In genomic region chr16:51121009-51121347, GRCh38 we compare ENCODE assay signal across 17 cellular contexts. TPM values are rescaled to one million over a fixed set of nuclear protein-coding genes. Genes with fewer than 3 reads are reported as not detected.
DNase-seq lines count a peak whose midpoint lies in the region; ATAC-seq and TF ChIP-seq lines count a peak whose summit lies in the region.
"Had no signal": no experiment of that assay in that cellular context is flagged by ENCODE, and none has a peak within 500 bp of the region (broad histone marks: within the 10 kb centered on the region; RNA-seq: fewer than 3 reads in every experiment).

No MANE protein-coding gene starts in this region.

- H3K9me3 ChIP-seq in GM23248 (ENCODE audit: low read depth) (no peaks in the 10 kb centered on the region), liver (ENCODE audit: control insufficient read depth in 4 of 4, low read length in 3 of 4) (no peaks in the 10 kb centered on the region), vagina (no peaks in the 10 kb centered on the region)
- H3K9me3 ChIP-seq: BE2C; BLaER1 treated with 17β-estradiol and CSF1 and Interleukin-3, amounts not matched to agents 10 nM and 100 nM; Caco-2 had no signal

- H3K9me3 Mint-ChIP-seq in naive thymus-derived CD8-positive, alpha-beta T cell, result peaks cover 0 to 12% (median 0%) of the 10 kb centered on the region in 9 donors
- H3K9me3 Mint-ChIP-seq: CD4-positive, alpha-beta T cell; CD8-positive, alpha-beta T cell had no signal

- DNase-seq in GM23248, result no peak
- no peak for DNase-seq in vagina (ENCODE audit: extremely low spot score in 2 of 2)
- DNase-seq in ecto neural progenitor cell (ENCODE audit: low spot score), result no peak
- no peak for DNase-seq in NCI-H187 treated with DMSO at 0.1 percent for 48 hours (lab: John Stamatoyannopoulos, UW)
- DNase-seq in naive thymus-derived CD8-positive, alpha-beta T cell, result no peak
- DNase-seq: 8988T; ACHN; BE2C; Calu3; CD4-positive, alpha-beta T cell; CD8-positive, alpha-beta T cell; DMS79 treated with DMSO at 0.1 percent for 48 hours; GF-D8 had no signal

- H3K36me3 ChIP-seq in GM23248 (ENCODE audit: low read depth) (no peaks in the 10 kb centered on the region), liver (ENCODE audit: control insufficient read depth in 4 of 4, insufficient read depth in 3 of 4, low read depth in 1 of 4, low read length in 3 of 4) (no peaks in the 10 kb centered on the region), vagina (no peaks in the 10 kb centered on the region)
- H3K36me3 ChIP-seq: BE2C; BLaER1 treated with 17β-estradiol and CSF1 and Interleukin-3, amounts not matched to agents 10 nM and 100 nM had no signal

- intact Hi-C loops in vagina (cut with DNase I), result no loop called here

- H2AFZ ChIP-seq in GM23248, result peak overlapping the region; percentile 57; the same call in 1 of the 2 replicates

- no peaks in the 10 kb centered on the region for H3K27me3 ChIP-seq in GM23248 (replicated peaks; ENCODE audit: insufficient read depth)
- H3K27me3 ChIP-seq in liver (ENCODE audit: control insufficient read depth in 4 of 4, insufficient read depth in 4 of 4, low read length in 3 of 4), result no peaks in the 10 kb centered on the region
- no peaks in the 10 kb centered on the region for H3K27me3 ChIP-seq in vagina
- H3K27me3 ChIP-seq: BE2C had no signal

- H3K36me3 Mint-ChIP-seq in naive thymus-derived CD8-positive, alpha-beta T cell, result no peaks in the 10 kb centered on the region
- H3K36me3 Mint-ChIP-seq: CD8-positive, alpha-beta T cell had no signal

- no peaks in the 10 kb centered on the region for H3K9me2 ChIP-seq in GM23248 (ENCODE audit: insufficient read depth)

- H3K27ac ChIP-seq in GM23248 (no peak overlapping the region), liver (ENCODE audit: low read depth in 1 of 2, low read length in 2 of 2) (peak overlapping the region; percentile 32 to 80), vagina (peak overlapping the region; percentile 70)
- H3K27ac ChIP-seq: BLaER1 treated with 17β-estradiol and CSF1 and Interleukin-3, amounts not matched to agents 10 nM and 100 nM; C4-2B had no signal

- H3K27ac Mint-ChIP-seq in naive thymus-derived CD8-positive, alpha-beta T cell, result no peak overlapping the region
- H3K27ac Mint-ChIP-seq: CD4-positive, alpha-beta T cell; CD8-positive, alpha-beta T cell had no signal

- H3K4me1 ChIP-seq in GM23248 (ENCODE audit: insufficient read depth) (peaks cover 9% of the 10 kb centered on the region), liver (ENCODE audit: control insufficient read depth in 4 of 4, insufficient read depth in 4 of 4, low read length in 3 of 4) (peaks cover 0 to 80% (median 50%) of the 10 kb centered on the region in 4 donors), vagina (no peaks in the 10 kb centered on the region)
- H3K4me1 ChIP-seq: BE2C had no signal

- H3K4me3 ChIP-seq in GM23248 (no peak overlapping the region), liver (ENCODE audit: low read depth in 1 of 3, low read length in 3 of 3) (no peak overlapping the region), vagina (no peak overlapping the region)
- H3K4me3 ChIP-seq: BLaER1 treated with 17β-estradiol and CSF1 and Interleukin-3, amounts not matched to agents 10 nM and 100 nM had no signal

- POLR2A ChIA-PET in naive thymus-derived CD8-positive, alpha-beta T cell (lab: Charles Lee), result no interaction called here

- peaks cover 7% of the 10 kb centered on the region; the same call in 1 of the 2 replicates for H3F3A ChIP-seq in GM23248 (ENCODE audit: insufficient read depth)

- no peak for TF ChIP-seq POLR2A in vagina (IDR thresholded peaks at IDR 0.05)

- no peak for TF ChIP-seq RAD21 in liver (IDR thresholded peaks at IDR 0.05)

- H3K27me3 Mint-ChIP-seq in naive thymus-derived CD8-positive, alpha-beta T cell, result peaks cover 14 to 47% (median 18%) of the 10 kb centered on the region in 5 donors

- no peak for ATAC-seq in naive thymus-derived CD8-positive, alpha-beta T cell
- ATAC-seq: CD8-positive, alpha-beta T cell had no signal

- 30 to 43% methylated on average over 2 of the region's 2 CpGs for WGBS in GM23248 (ENCODE audit: low coverage in 1 of 2, low lambda C conversion rate in 2 of 2, missing lambda C conversion rate in 2 of 2), 2 experiments
- WGBS in liver, result 12% methylated on average over 2 of the region's 2 CpGs

- H3K9ac ChIP-seq in GM23248 (no peak overlapping the region), liver (ENCODE audit: low read depth in 1 of 2, low read length in 2 of 2) (no peak overlapping the region)
- H3K9ac ChIP-seq: BLaER1 treated with 17β-estradiol and CSF1 and Interleukin-3, amounts not matched to agents 10 nM and 100 nM had no signal

- TF ChIP-seq CTCF in liver (IDR thresholded peaks at IDR 0.05; ENCODE audit: low read depth, low read length, missing input control) (no peak), vagina (IDR thresholded peaks at IDR 0.05) (no peak)

- no peaks in the 10 kb centered on the region for H4K20me1 ChIP-seq in GM23248 (ENCODE audit: insufficient read depth)
- H4K20me1 ChIP-seq: BLaER1 treated with 17β-estradiol and CSF1 and Interleukin-3, amounts not matched to agents 10 nM and 100 nM had no signal

- in situ Hi-C loops in GM23248 (cut with MboI), result no loop called here

- H3K4me3 Mint-ChIP-seq in naive thymus-derived CD8-positive, alpha-beta T cell, result no peak overlapping the region
- H3K4me3 Mint-ChIP-seq: CD4-positive, alpha-beta T cell; CD8-positive, alpha-beta T cell had no signal

- H3K4me1 Mint-ChIP-seq in naive thymus-derived CD8-positive, alpha-beta T cell, result no peaks in the 10 kb centered on the region

- no peak overlapping the region for H3K4me2 ChIP-seq in GM23248 (ENCODE audit: unreplicated experiment)

- H3K79me2 ChIP-seq in GM23248 (ENCODE audit: insufficient read depth), result no peaks in the 10 kb centered on the region

TF ChIP-seq in liver, 16 proteins besides CTCF, POLR2A, EP300 and RAD21:
- TF ChIP-seq HNF4A (conservative IDR thresholded peaks at IDR 0.05) (peak in 1 of 2 donors; percentile 3), ATF3 (IDR thresholded peaks at IDR 0.05) (no peak)

RNA-seq across cellular contexts. Expression of gene SALL1, which starts 30.1 kb away (rescaled TPM):
- 1.8 and 2.6 TPM in 2 replicates for total RNA-seq in GM23248 (2014; rRNA removed; shearing (Covaris generic))
- polyA plus RNA-seq in GM23248 (2016; fragmentation: Nextera tagmentation; extraction: Ambion mirVana) (1.7 and 1.8 TPM in 2 replicates), liver (10 to 100 TPM; 11.7 to 11.8 TPM)
- total RNA-seq in liver (10 to 100 TPM in 1 of 2 donors, 1 to 10 TPM in 1; 1.8 to 13.4 TPM), vagina (6.9 TPM)
- not detected for total RNA-seq in naive thymus-derived CD8-positive, alpha-beta T cell
- polyA plus RNA-seq in naive thymus-derived CD8-positive, alpha-beta T cell, result not detected
- total RNA-seq: Caco-2; Calu3; CD4-positive, alpha-beta T cell; CD8-positive, alpha-beta T cell had no signal
